Comparison of ENCODE assay signal across 20 cellular contexts in genomic region chr3:45081506-45081905, GRCh38. TPM values are rescaled to one million over a fixed set of nuclear protein-coding genes. Genes with fewer than 3 reads are reported as not detected.
DNase-seq lines count a peak whose midpoint lies in the region; ATAC-seq and TF ChIP-seq lines count a peak whose summit lies in the region.
"Had no signal": no experiment of that assay in that cellular context is flagged by ENCODE, and none has a peak within 500 bp of the region (broad histone marks: within the 10 kb centered on the region; RNA-seq: fewer than 3 reads in every experiment).

No MANE protein-coding gene starts in this region.

- in situ Hi-C loops in GM13977 (cut with MboI; ENCODE audit: low pct_unique_long_range_greater_than_20kb, low sequenced_read_pairs, unreplicated experiment) = no loop called here

- RAD21 ChIA-PET in HCT116 (lab: Charles Lee; ENCODE audit: low non-redundant PET in 1 of 2, low total read pairs in 2 of 2, uncharacterized antibody in 2 of 2, unreplicated experiment in 2 of 2) = interaction anchor here in 1 of 2 experiments (0.7 kb wide), 1 partner anchor 87 kb away, joined by 4 read pairs; no protein-coding TSS in a partner anchor

- H3K4me2 ChIP-seq in HCT116 (ENCODE audit: low read length) (no peak overlapping the region), mesenchymal stem cell (ENCODE audit: low read length, poor library complexity, severe bottlenecking) (no peak overlapping the region), trophoblast cell (ENCODE audit: low read length) (no peak overlapping the region)
- H3K4me2 ChIP-seq: A549, GM23338 had no signal

- no peak overlapping the region for H4K12ac ChIP-seq in trophoblast cell (ENCODE audit: low read depth, low read length)

- H3K79me1 ChIP-seq in mesenchymal stem cell (replicated peaks; ENCODE audit: low read length, poor library complexity, severe bottlenecking) (peaks cover 24% of the 10 kb centered on the region), trophoblast cell (ENCODE audit: low read length) (no peaks in the 10 kb centered on the region)

- TF ChIP-seq POLR2A in HCT116 (IDR thresholded peaks at IDR 0.05; ENCODE audit: borderline replicate concordance, extremely low read depth, insufficient read depth, insufficient read length) = no peak

- H4K8ac ChIP-seq in mesenchymal stem cell (ENCODE audit: low read length) (no peak overlapping the region), trophoblast cell (ENCODE audit: low read depth, low read length) (no peak overlapping the region)

- BruUV-seq in HCT116 (replicated peaks; lab: Mats Ljungman, UMichigan) = no TSS peak

- H3K9me2 ChIP-seq in HCT116 (ENCODE audit: insufficient read depth) = no peaks in the 10 kb centered on the region

- H3K14ac ChIP-seq in mesenchymal stem cell (ENCODE audit: low read length in 2 of 2) = no peak overlapping the region
- H3K14ac ChIP-seq in trophoblast cell (ENCODE audit: low read length) = no peak overlapping the region

- no peak for TF ChIP-seq RAD21 in HCT116 (IDR thresholded peaks at IDR 0.05; ENCODE audit: low read depth)

- CTCF ChIA-PET in HCT116 (lab: Charles Lee) = interaction anchor here (0.9 kb wide), 1 partner anchor 129 kb away, joined by 3 read pairs; no protein-coding TSS in a partner anchor

- no peaks in the 10 kb centered on the region for H3K27me3 ChIP-seq in HCT116 (ENCODE audit: insufficient read depth, low read length)
- no peaks in the 10 kb centered on the region for H3K27me3 ChIP-seq in mesenchymal stem cell (ENCODE audit: control insufficient read depth in 1 of 2, insufficient read depth in 1 of 2, low read length in 2 of 2)
- H3K27me3 ChIP-seq in thymus (ENCODE audit: control insufficient read depth, insufficient read depth) = no peaks in the 10 kb centered on the region
- H3K27me3 ChIP-seq in ascending aorta = no peaks in the 10 kb centered on the region
- no peaks in the 10 kb centered on the region for H3K27me3 ChIP-seq in trophoblast cell (ENCODE audit: insufficient read depth, low read length)
- H3K27me3 ChIP-seq: BE2C; BLaER1 treated with 17β-estradiol and CSF1 and Interleukin-3, amounts not matched to agents 10 nM and 100 nM had no signal

- H4K20me1 ChIP-seq in HCT116 (ENCODE audit: insufficient read depth) = no peaks in the 10 kb centered on the region

- H2AFZ ChIP-seq in HCT116 (ENCODE audit: low read depth, low read length, poor library complexity, severe bottlenecking) (no peak overlapping the region), mesenchymal stem cell (ENCODE audit: low read depth, low read length) (no peak overlapping the region), trophoblast cell (ENCODE audit: insufficient read depth, low read length, poor library complexity) (no peak overlapping the region)
- H2AFZ ChIP-seq: GM23338 had no signal

- H3K4ac ChIP-seq in mesenchymal stem cell (ENCODE audit: low read depth in 1 of 2, low read length in 2 of 2) = no peak overlapping the region
- H3K4ac ChIP-seq in trophoblast cell (ENCODE audit: low read depth, low read length) = no peak overlapping the region

- peak overlapping the region; percentile 4 for H2AK5ac ChIP-seq in mesenchymal stem cell (ENCODE audit: low read length, severe bottlenecking)
- no peak overlapping the region for H2AK5ac ChIP-seq in trophoblast cell (ENCODE audit: low read length)

- H4K91ac ChIP-seq in mesenchymal stem cell (ENCODE audit: low read length) (no peak overlapping the region), trophoblast cell (ENCODE audit: low read depth, low read length) (no peak overlapping the region)

- no peak overlapping the region for H3K9ac ChIP-seq in HCT116 (ENCODE audit: low read length)
- no peak overlapping the region for H3K9ac ChIP-seq in mesenchymal stem cell (ENCODE audit: low read length)
- H3K9ac ChIP-seq in trophoblast cell (ENCODE audit: low read length) = no peak overlapping the region
- H3K9ac ChIP-seq: BLaER1 treated with 17β-estradiol and CSF1 and Interleukin-3, amounts not matched to agents 10 nM and 100 nM had no signal

- peaks cover 0 to 10% of the 10 kb centered on the region in 2 experiments; a peak in 3 of 4 replicates for H3K4me1 ChIP-seq in HCT116 (ENCODE audit: control insufficient read depth in 1 of 2, insufficient read depth in 2 of 2, low read length in 2 of 2)
- H3K4me1 ChIP-seq in mesenchymal stem cell (ENCODE audit: control insufficient read depth, insufficient read depth, low read depth, low read length) = peaks cover 18% of the 10 kb centered on the region
- H3K4me1 ChIP-seq in thymus (ENCODE audit: control insufficient read depth, insufficient read depth, low read length) = no peaks in the 10 kb centered on the region
- no peaks in the 10 kb centered on the region for H3K4me1 ChIP-seq in ascending aorta
- peaks cover 0 to 3% of the 10 kb centered on the region in 2 experiments for H3K4me1 ChIP-seq in trophoblast cell (ENCODE audit: control insufficient read depth in 1 of 2, insufficient read depth in 2 of 2, low read length in 2 of 2)
- H3K4me1 ChIP-seq: A549, BE2C had no signal

- H2BK12ac ChIP-seq in mesenchymal stem cell (ENCODE audit: low read length in 2 of 2) (no peak overlapping the region), trophoblast cell (ENCODE audit: low read length) (no peak overlapping the region)

- POLR2A ChIA-PET in HCT116 (lab: Charles Lee) = no interaction called here

- H3K23ac ChIP-seq in mesenchymal stem cell (ENCODE audit: low read length in 2 of 2) (no peak overlapping the region), trophoblast cell (ENCODE audit: low read length) (no peak overlapping the region)

- H3K9me3 ChIP-seq in HCT116 (ENCODE audit: control insufficient read depth in 1 of 2, insufficient read depth in 1 of 2, low read depth in 1 of 2, low read length in 2 of 2) (no peaks in the 10 kb centered on the region), mesenchymal stem cell (ENCODE audit: control insufficient read depth, low read length) (no peaks in the 10 kb centered on the region), thymus (ENCODE audit: control insufficient read depth) (no peaks in the 10 kb centered on the region), ascending aorta (no peaks in the 10 kb centered on the region), trophoblast cell (ENCODE audit: insufficient read depth, low read depth, low read length) (peaks cover 2% of the 10 kb centered on the region)
- H3K9me3 ChIP-seq: A549, BE2C had no signal

- no peak overlapping the region for H3K18ac ChIP-seq in mesenchymal stem cell (ENCODE audit: low read depth in 1 of 2, low read length in 2 of 2)
- no peak overlapping the region for H3K18ac ChIP-seq in trophoblast cell (ENCODE audit: low read length)

- no peak for TF ChIP-seq CTCF in HCT116 (IDR thresholded peaks at IDR 0.05 in 2 of 3, conservative IDR thresholded peaks at IDR 0.05 in 1 of 3; ENCODE audit: borderline replicate concordance in 1 of 3, insufficient read depth in 1 of 3, low read depth in 2 of 3, low read length in 2 of 3)
- no peak for TF ChIP-seq CTCF in GM13977 (IDR thresholded peaks at IDR 0.05; ENCODE audit: extremely low read depth, insufficient read depth, missing control alignments)
- no peak for TF ChIP-seq CTCF in ascending aorta (IDR thresholded peaks at IDR 0.05)

- no peak overlapping the region for H2BK15ac ChIP-seq in mesenchymal stem cell (ENCODE audit: low read depth, poor library complexity, severe bottlenecking)

- no peak overlapping the region for H3K27ac ChIP-seq in HCT116 (ENCODE audit: low read depth, low read length)
- H3K27ac ChIP-seq in mesenchymal stem cell (ENCODE audit: low read length, poor library complexity, severe bottlenecking) = no peak overlapping the region
- peak overlapping the region; percentile 0 for H3K27ac ChIP-seq in thymus (ENCODE audit: low read depth)
- peak overlapping the region in 1 of 2 donors; percentile 52 for H3K27ac ChIP-seq in ascending aorta
- H3K27ac ChIP-seq in trophoblast cell (ENCODE audit: low read depth, low read length) = no peak overlapping the region
- H3K27ac ChIP-seq: A549; BLaER1 treated with 17β-estradiol and CSF1 and Interleukin-3, amounts not matched to agents 10 nM and 100 nM had no signal

- H2BK5ac ChIP-seq in mesenchymal stem cell (ENCODE audit: low read depth, low read length, poor library complexity, severe bottlenecking) (no peak overlapping the region), trophoblast cell (ENCODE audit: low read depth, low read length, poor library complexity) (no peak overlapping the region)

- ATAC-seq in HCT116 = no peak
- ATAC-seq: A549, GM12878, GM23338 had no signal

- no peak overlapping the region for H3K4me3 ChIP-seq in HCT116 (replicated peaks in 1 of 2; ENCODE audit: low read depth in 1 of 2, low read length in 2 of 2)
- no peak overlapping the region for H3K4me3 ChIP-seq in mesenchymal stem cell (ENCODE audit: insufficient read depth in 1 of 2, low read depth in 1 of 2, low read length in 2 of 2)
- no peak overlapping the region for H3K4me3 ChIP-seq in thymus (ENCODE audit: low read length)
- H3K4me3 ChIP-seq in ascending aorta = no peak overlapping the region
- H3K4me3 ChIP-seq in trophoblast cell (ENCODE audit: low read depth, low read length) = no peak overlapping the region
- H3K4me3 ChIP-seq: A549, GM12878, GM23338 had no signal

- intact Hi-C loops in HCT116 (cut with micrococcal nuclease) (no loop called here), ascending aorta (cut with DNase I) (no loop called here)

- H2BK120ac ChIP-seq in mesenchymal stem cell (ENCODE audit: low read depth, low read length) (no peak overlapping the region), trophoblast cell (ENCODE audit: insufficient read depth, low read length, poor library complexity) (no peak overlapping the region)

- DNase-seq in HCT116 (ENCODE audit: low read depth, low spot score) = no peak
- peak; percentile 78 for DNase-seq in NCI-H69 (lab: John Stamatoyannopoulos, UW)
- DNase-seq in mesenchymal stem cell = no peak
- no peak for DNase-seq in GM13977 (ENCODE audit: low spot score)
- no peak for DNase-seq in ascending aorta (ENCODE audit: low spot score in 2 of 2)
- DNase-seq in trophoblast cell = no peak
- DNase-seq: 8988T; ACHN; AML-193; BE2C; CD4-positive, alpha-beta T cell; CD8-positive, alpha-beta memory T cell; DMS79; GDM1; H9 had no signal

- H3K79me2 ChIP-seq in HCT116 (ENCODE audit: insufficient read depth, low read length) (peaks cover 7% of the 10 kb centered on the region; the same call in 1 of the 2 replicates), trophoblast cell (ENCODE audit: control insufficient read depth, insufficient read depth, low read length, poor library complexity) (no peaks in the 10 kb centered on the region)

- H3K36me3 ChIP-seq in HCT116 (ENCODE audit: control insufficient read depth in 1 of 2, insufficient read depth in 2 of 2, low read length in 2 of 2) = peaks cover 22 to 38% of the 10 kb centered on the region in 2 experiments
- H3K36me3 ChIP-seq in mesenchymal stem cell (ENCODE audit: control insufficient read depth in 1 of 2, insufficient read depth in 2 of 2, low read depth in 1 of 2, low read length in 2 of 2) = peaks cover 31 to 43% of the 10 kb centered on the region in 2 experiments
- no peaks in the 10 kb centered on the region for H3K36me3 ChIP-seq in thymus (ENCODE audit: control insufficient read depth, insufficient read depth)
- no peaks in the 10 kb centered on the region for H3K36me3 ChIP-seq in ascending aorta
- no peaks in the 10 kb centered on the region for H3K36me3 ChIP-seq in trophoblast cell (ENCODE audit: control insufficient read depth in 1 of 2, insufficient read depth in 2 of 2, low read length in 2 of 2)
- H3K36me3 ChIP-seq: BE2C had no signal

RNA-seq across cellular contexts. Expression of gene CLEC3B, which starts 55.4 kb away (rescaled TPM):
- total RNA-seq in HCT116 (2021; ENCODE audit: unreplicated experiment) = 0.57 TPM
- polyA plus RNA-seq in HCT116 (2012) = 0.26 and 0.51 TPM in 2 replicates
- polyA plus RNA-seq in mesenchymal stem cell (2013, experiment 1 of 2) = 0.51 TPM
- 0.70 TPM for polyA plus RNA-seq in mesenchymal stem cell (2013, experiment 2 of 2)
- 35.9 TPM for polyA plus RNA-seq in thymus
- 130 TPM for total RNA-seq in ascending aorta
- polyA plus RNA-seq in trophoblast cell (2013) = 0.14 and 0.29 TPM in 2 replicates
- total RNA-seq: GM23338, H9 had no signal
- polyA plus RNA-seq: A549; CD8-positive, alpha-beta memory T cell; GM12878; GM23338 had no signal

Comparison
In these comparisons a context has a peak if more than half of its experiments do, and no peak if none do; other contexts are left out.
1. RNA of gene CLEC3B, which starts 55.4 kb away (total RNA-seq): 130 TPM in ascending aorta (single experiment); 0.57 TPM in HCT116 (single experiment); every median in the first group is over 10 times any median in the second.